19 cellular contexts compared by ENCODE assay signal in genomic region chr19:18996796-18997394, GRCh38.
"Had no signal": no experiment of that assay in that cellular context is flagged by ENCODE, and none has a peak within 500 bp of the region (broad histone marks: within the 10 kb centered on the region; RNA-seq: fewer than 3 reads in every experiment).

No MANE protein-coding gene starts in this region.

- H2AFZ ChIP-seq: neural progenitor cell had no signal

- H3K27me3 Mint-ChIP-seq: type B pancreatic cell had no signal

- H3K27me3 ChIP-seq: neural progenitor cell, stomach had no signal

- ATAC-seq: activated naive CD4-positive, alpha-beta T cell treated with anti-CD3 and anti-CD28 coated beads, Interleukin-2, amount 50 U/mL, for 72 hours; activated T-cell treated with anti-CD3 and anti-CD28 coated beads, Interleukin-2, amount 50 U/mL, for 72 hours; left ventricle myocardium superior; right cardiac atrium had no signal

- H3K9me3 Mint-ChIP-seq: activated naive CD4-positive, alpha-beta T cell treated with anti-CD3 and anti-CD28 coated beads, Interleukin-2, amount 50 U/mL, for 72 hours; activated T-cell treated with anti-CD3 and anti-CD28 coated beads, Interleukin-2, amount 50 U/mL, for 72 hours; neural progenitor cell; T-helper 1 cell treated with Interleukin-12 subunit alpha and Interleukin-12 subunit beta and Interleukin-4 antibody, amounts not matched to agents 30 μg/mL and 1 μg/mL, for 36 hours; type B pancreatic cell had no signal

- H3K27ac Mint-ChIP-seq: activated T-cell treated with anti-CD3 and anti-CD28 coated beads, Interleukin-2, amount 50 U/mL, for 72 hours; T-helper 1 cell treated with Interleukin-12 subunit alpha and Interleukin-12 subunit beta and Interleukin-4 antibody, amounts not matched to agents 30 μg/mL and 1 μg/mL, for 36 hours; type B pancreatic cell had no signal

- DNase-seq: activated CD4-positive, alpha-beta T cell treated with anti-CD3 and anti-CD28 coated beads, Interleukin-2, amount 50 U/mL, for 1 hour; activated CD4-positive, CD25-positive, alpha-beta regulatory T cell treated with anti-CD3 and anti-CD28 coated beads, Interleukin-2, amount 50 U/mL, for 72 hours; activated CD8-positive, alpha-beta memory T cell treated with anti-CD3 and anti-CD28 coated beads for 24 hours; activated CD8-positive, alpha-beta memory T cell treated with anti-CD3 and anti-CD28 coated beads, Interleukin-2, amount 50 U/mL, for 48 hours; activated effector memory CD4-positive, alpha-beta T cell treated with anti-CD3 and anti-CD28 coated beads, Interleukin-2, amount 50 U/mL, for 16 hours; activated T-cell treated with anti-CD3 and anti-CD28 coated beads, Interleukin-2, amount 50 U/mL, for 72 hours; dermis blood vessel endothelial cell; foreskin melanocyte; kidney; left ventricle myocardium superior; stimulated activated CD4-positive, alpha-beta T cell treated with anti-CD3 and anti-CD28 coated beads, Interleukin-4, amount 100 ng/mL, for 1 hour; stomach had no signal

- H3K9me3 ChIP-seq: prostate gland, stomach had no signal

- H3K4me2 ChIP-seq: neural progenitor cell had no signal

- H3K27ac ChIP-seq: neural progenitor cell, prostate gland, skin epidermis, stomach had no signal

- H3K4me3 ChIP-seq: neural progenitor cell, prostate gland, skin epidermis, stomach had no signal

- FAIRE-seq: kidney had no signal

- H3K4me1 ChIP-seq: neural progenitor cell, prostate gland had no signal

- H3K9ac ChIP-seq: neural progenitor cell had no signal

- H3K4me3 Mint-ChIP-seq: activated T-cell treated with anti-CD3 and anti-CD28 coated beads, Interleukin-2, amount 50 U/mL, for 72 hours; neural progenitor cell; T-helper 1 cell treated with Interleukin-12 subunit alpha and Interleukin-12 subunit beta and Interleukin-4 antibody, amounts not matched to agents 30 μg/mL and 1 μg/mL, for 36 hours; type B pancreatic cell had no signal
